ENCODE assay signal across 10 cellular contexts in the genomic region with DNA sequence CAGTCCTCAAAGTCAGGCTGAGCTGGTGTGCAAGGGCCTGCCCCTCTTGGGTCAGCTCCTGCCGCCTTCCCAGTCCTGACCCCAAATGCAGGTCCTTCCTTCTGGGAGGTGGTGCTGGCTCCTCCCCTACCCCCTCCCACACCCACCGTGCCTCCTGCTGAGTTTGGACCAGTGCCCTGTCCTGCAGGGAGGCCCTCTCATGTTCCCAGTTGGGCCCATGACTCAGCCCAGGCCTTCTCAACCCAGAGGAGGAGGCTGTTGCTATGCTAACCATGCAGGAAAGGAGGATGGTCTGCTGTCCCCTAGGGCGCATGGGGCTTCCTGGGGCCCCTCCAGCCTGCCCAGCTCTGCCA. TPM values are rescaled to one million over a fixed set of nuclear protein-coding genes. Genes with fewer than 3 reads are reported as not detected.
DNase-seq lines count a peak whose midpoint lies in the region; ATAC-seq, FAIRE-seq and TF ChIP-seq lines count a peak whose summit lies in the region.
"Had no signal": no experiment of that assay in that cellular context is flagged by ENCODE, and none has a peak within 500 bp of the region (broad histone marks: within the 10 kb centered on the region; RNA-seq: fewer than 3 reads in every experiment).

No MANE protein-coding gene starts in this region.

- in situ Hi-C loops in astrocyte of the spinal cord (cut with HindIII; ENCODE audit: low sequenced_read_pairs) = no loop called here

- no peaks in the 10 kb centered on the region for H3K9me3 ChIP-seq in mesenchymal stem cell (ENCODE audit: control insufficient read depth, low read length)

- 36% methylated on average over 3 of the region's 3 CpGs for WGBS in mesenchymal stem cell

- no peak overlapping the region for H3K9ac ChIP-seq in mesenchymal stem cell (ENCODE audit: low read length)

- CTCF ChIA-PET in GM10248 (lab: Yijun Ruan, JAX) = interaction anchor here (1.0 to 2.0 kb wide), 2 partner anchors 21 to 37 kb away, joined by 3 to 7 read pairs; no protein-coding TSS in a partner anchor

- no peak overlapping the region for H2BK120ac ChIP-seq in mesenchymal stem cell (ENCODE audit: low read depth, low read length)

- peaks cover 55% of the 10 kb centered on the region for H3K4me1 ChIP-seq in mesenchymal stem cell (ENCODE audit: control insufficient read depth, insufficient read depth, low read depth, low read length)

- FAIRE-seq in HTR-8/SVneo (lab: Jason Lieb, UNC) = peak; percentile 69

- POLR2A ChIA-PET in GM10248 (lab: Yijun Ruan, JAX) = no interaction called here

- H3K4me2 ChIP-seq in mesenchymal stem cell (ENCODE audit: low read length, poor library complexity, severe bottlenecking) = peak overlapping the region; percentile 8

- peak; percentile 40 for DNase-seq in CD1c-positive myeloid dendritic cell (ENCODE audit: extremely low spot score)
- DNase-seq in HTR-8/SVneo (ENCODE audit: insufficient read length, low spot score) = peak; percentile 73
- DNase-seq in astrocyte of the spinal cord (ENCODE audit: low read depth, low spot score) = peak; percentile 89
- peak; percentile 53 for DNase-seq in mesenchymal stem cell
- DNase-seq in HuH-7.5 (ENCODE audit: low spot score) = no peak
- no peak for DNase-seq in middle frontal gyrus (ENCODE audit: extremely low spot score, low spot score)
- no peak for DNase-seq in GM10248 (ENCODE audit: extremely low spot score)
- DNase-seq: activated B cell treated with CpG ODN at 0.5 μM for 24 hours had no signal

- TF ChIP-seq CTCF in astrocyte of the spinal cord (IDR thresholded peaks at IDR 0.05; ENCODE audit: low read depth, low read length) (no peak), GM10248 (IDR thresholded peaks at IDR 0.05; ENCODE audit: control extremely low read depth, extremely low read depth, low read depth, missing control alignments) (no peak)

- H3K27me3 ChIP-seq in mesenchymal stem cell (ENCODE audit: control insufficient read depth in 1 of 2, insufficient read depth in 1 of 2, low read length in 2 of 2) = no peaks in the 10 kb centered on the region

- no peak overlapping the region for H4K8ac ChIP-seq in mesenchymal stem cell (ENCODE audit: low read length)

- H3K18ac ChIP-seq in mesenchymal stem cell (ENCODE audit: low read depth in 1 of 2, low read length in 2 of 2) = peak overlapping the region in 1 of 2 experiments; percentile 68

- no peak overlapping the region for H2AFZ ChIP-seq in mesenchymal stem cell (ENCODE audit: low read depth, low read length)

- H3K4me3 ChIP-seq in astrocyte of the spinal cord (ENCODE audit: low read depth, low read length) (no peak overlapping the region), mesenchymal stem cell (ENCODE audit: insufficient read depth in 1 of 2, low read depth in 1 of 2, low read length in 2 of 2) (no peak overlapping the region)

- H2BK5ac ChIP-seq in mesenchymal stem cell (ENCODE audit: low read depth, low read length, poor library complexity, severe bottlenecking) = no peak overlapping the region

- peaks cover 0 to 9% of the 10 kb centered on the region in 2 experiments for H3K36me3 ChIP-seq in mesenchymal stem cell (ENCODE audit: control insufficient read depth in 1 of 2, insufficient read depth in 2 of 2, low read depth in 1 of 2, low read length in 2 of 2)

- H3K27ac ChIP-seq in mesenchymal stem cell (ENCODE audit: low read length, poor library complexity, severe bottlenecking) = no peak overlapping the region

- H3K14ac ChIP-seq in mesenchymal stem cell (ENCODE audit: low read length in 2 of 2) = no peak overlapping the region

- H2BK12ac ChIP-seq in mesenchymal stem cell (ENCODE audit: low read length in 2 of 2) = peak overlapping the region in 1 of 2 experiments; percentile 45

- no peak overlapping the region for H3K4ac ChIP-seq in mesenchymal stem cell (ENCODE audit: low read depth in 1 of 2, low read length in 2 of 2)

- H3K79me1 ChIP-seq in mesenchymal stem cell (replicated peaks; ENCODE audit: low read length, poor library complexity, severe bottlenecking) = peaks cover 7% of the 10 kb centered on the region

- H2BK15ac ChIP-seq in mesenchymal stem cell (ENCODE audit: low read depth, poor library complexity, severe bottlenecking) = peak overlapping the region; percentile 65

- peak overlapping the region; percentile 34 for H4K91ac ChIP-seq in mesenchymal stem cell (ENCODE audit: low read length)

- no peak for ATAC-seq in HG02623 (IDR thresholded peaks at IDR 0.05; ENCODE audit: unreplicated experiment)

- no peak overlapping the region for H3K23ac ChIP-seq in mesenchymal stem cell (ENCODE audit: low read length in 2 of 2)

- peak overlapping the region; percentile 95 for H2AK5ac ChIP-seq in mesenchymal stem cell (ENCODE audit: low read length, severe bottlenecking)

RNA-seq across cellular contexts. Expression of a gene that starts 4.4 kb away (rescaled TPM):
- 1.8 TPM for polyA plus RNA-seq in mesenchymal stem cell (2013, experiment 1 of 2)
- polyA plus RNA-seq in mesenchymal stem cell (2013, experiment 2 of 2) = 1.6 TPM
- polyA plus RNA-seq: neural cell had no signal

RNA-seq across cellular contexts. Expression of a gene that starts 9.8 kb away (rescaled TPM):
- polyA plus RNA-seq in mesenchymal stem cell (2013, experiment 1 of 2) = 106 TPM
- polyA plus RNA-seq in mesenchymal stem cell (2013, experiment 2 of 2) = 108 TPM

RNA-seq across cellular contexts. Expression of a gene that starts 52.4 kb away (rescaled TPM):
- 68.6 TPM for polyA plus RNA-seq in mesenchymal stem cell (2013, experiment 1 of 2)
- 73.5 TPM for polyA plus RNA-seq in mesenchymal stem cell (2013, experiment 2 of 2)

RNA-seq across cellular contexts. Expression of a gene that starts 59.8 kb away (rescaled TPM):
- polyA plus RNA-seq in mesenchymal stem cell (2013, experiment 1 of 2) = 11.4 TPM
- 11.1 TPM for polyA plus RNA-seq in mesenchymal stem cell (2013, experiment 2 of 2)

Comparison
In these comparisons a context has a peak if more than half of its experiments do, and no peak if none do; other contexts are left out.
1. DNase-seq: peak in CD1c-positive myeloid dendritic cell (single experiment), HTR-8/SVneo (single experiment), astrocyte of the spinal cord (single experiment) and mesenchymal stem cell (single experiment); none in HuH-7.5 (single experiment), middle frontal gyrus (single experiment) and GM10248 (single experiment).